In the genomic region with DNA sequence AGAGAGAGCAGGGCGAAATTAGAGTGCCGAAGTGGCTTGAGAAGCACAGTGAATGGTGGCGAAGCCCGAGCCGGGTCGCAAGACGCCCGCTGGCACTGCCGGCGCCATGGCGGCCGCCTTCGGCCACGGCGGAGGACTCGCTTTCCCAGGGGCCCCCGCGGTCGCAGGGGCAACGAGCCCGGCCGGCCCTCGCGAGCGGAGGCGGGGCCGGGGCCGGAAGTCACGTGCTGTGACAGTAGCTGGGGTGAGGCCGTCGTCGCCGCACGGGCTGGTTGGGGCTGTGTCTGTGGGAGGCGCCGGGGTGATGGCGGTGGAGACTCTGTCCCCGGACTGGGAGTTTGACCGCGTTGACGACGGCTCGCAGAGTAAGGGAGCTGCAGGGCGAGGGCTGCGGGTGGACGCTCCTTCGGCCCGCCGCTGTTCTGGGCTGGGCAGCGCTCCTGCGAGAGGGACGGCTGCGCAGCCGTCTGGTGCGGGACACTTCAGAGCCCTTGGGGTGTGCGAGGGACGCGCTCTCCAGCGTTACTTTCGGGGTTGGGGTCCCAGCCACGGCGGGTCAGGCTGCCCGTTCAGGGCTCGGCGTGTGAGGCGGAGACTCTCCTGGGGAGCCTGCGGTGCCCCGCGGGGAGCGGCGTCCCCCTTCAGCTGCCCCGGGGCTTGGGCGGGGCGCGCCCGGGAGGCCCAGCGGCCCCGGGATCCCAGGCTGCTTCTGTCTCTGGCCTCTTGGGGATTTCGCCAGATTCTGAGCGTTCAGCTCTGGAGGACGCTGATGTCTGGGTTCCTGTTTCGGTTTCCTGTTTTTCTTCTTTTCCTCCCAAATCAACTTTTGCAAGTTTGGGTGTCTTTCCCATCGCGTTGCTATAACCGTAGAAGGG, we compare ENCODE assay signal across 8 cellular contexts. TPM values are rescaled to one million over a fixed set of nuclear protein-coding genes. Genes with fewer than 3 reads are reported as not detected.
DNase-seq lines count a peak whose midpoint lies in the region; ATAC-seq and TF ChIP-seq lines count a peak whose summit lies in the region.

A gene with protein sequence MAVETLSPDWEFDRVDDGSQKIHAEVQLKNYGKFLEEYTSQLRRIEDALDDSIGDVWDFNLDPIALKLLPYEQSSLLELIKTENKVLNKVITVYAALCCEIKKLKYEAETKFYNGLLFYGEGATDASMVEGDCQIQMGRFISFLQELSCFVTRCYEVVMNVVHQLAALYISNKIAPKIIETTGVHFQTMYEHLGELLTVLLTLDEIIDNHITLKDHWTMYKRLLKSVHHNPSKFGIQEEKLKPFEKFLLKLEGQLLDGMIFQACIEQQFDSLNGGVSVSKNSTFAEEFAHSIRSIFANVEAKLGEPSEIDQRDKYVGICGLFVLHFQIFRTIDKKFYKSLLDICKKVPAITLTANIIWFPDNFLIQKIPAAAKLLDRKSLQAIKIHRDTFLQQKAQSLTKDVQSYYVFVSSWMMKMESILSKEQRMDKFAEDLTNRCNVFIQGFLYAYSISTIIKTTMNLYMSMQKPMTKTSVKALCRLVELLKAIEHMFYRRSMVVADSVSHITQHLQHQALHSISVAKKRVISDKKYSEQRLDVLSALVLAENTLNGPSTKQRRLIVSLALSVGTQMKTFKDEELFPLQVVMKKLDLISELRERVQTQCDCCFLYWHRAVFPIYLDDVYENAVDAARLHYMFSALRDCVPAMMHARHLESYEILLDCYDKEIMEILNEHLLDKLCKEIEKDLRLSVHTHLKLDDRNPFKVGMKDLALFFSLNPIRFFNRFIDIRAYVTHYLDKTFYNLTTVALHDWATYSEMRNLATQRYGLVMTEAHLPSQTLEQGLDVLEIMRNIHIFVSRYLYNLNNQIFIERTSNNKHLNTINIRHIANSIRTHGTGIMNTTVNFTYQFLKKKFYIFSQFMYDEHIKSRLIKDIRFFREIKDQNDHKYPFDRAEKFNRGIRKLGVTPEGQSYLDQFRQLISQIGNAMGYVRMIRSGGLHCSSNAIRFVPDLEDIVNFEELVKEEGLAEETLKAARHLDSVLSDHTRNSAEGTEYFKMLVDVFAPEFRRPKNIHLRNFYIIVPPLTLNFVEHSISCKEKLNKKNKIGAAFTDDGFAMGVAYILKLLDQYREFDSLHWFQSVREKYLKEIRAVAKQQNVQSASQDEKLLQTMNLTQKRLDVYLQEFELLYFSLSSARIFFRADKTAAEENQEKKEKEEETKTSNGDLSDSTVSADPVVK (plus strand): TSS at position 235 of the 875 bp plus-strand sequence. CDS start 70 bp downstream, at position 305.

- intact Hi-C loops in CD14-positive monocyte (cut with micrococcal nuclease) (loop anchor here (10.0 kb wide), 2 partner anchors 803 to 973 kb away; a partner anchor contains a TSS), left lung (cut with DNase I) (no loop called here)

- no peaks in the 10 kb centered on the region for H3K27me3 ChIP-seq in left lung

- DNase-seq in CD14-positive monocyte (ENCODE audit: low spot score) (peak; percentile 92), NCI-H748 treated with DMSO at 0.1 percent for 48 hours (lab: John Stamatoyannopoulos, UW) (peak; percentile 79), dedifferentiated amniotic fluid mesenchymal stem cell (ENCODE audit: extremely low spot score) (peak; percentile 90), left lung (peak; percentile 97 to 100)
- DNase-seq in activated CD4-positive, alpha-beta T cell treated with anti-CD3 and anti-CD28 coated beads, Interleukin-2, amount 50 U/mL, for 24 hours (ENCODE audit: low read depth in 1 of 2, low spot score in 1 of 2): peak; percentile 79 to 90
- DNase-seq in stimulated activated CD4-positive, alpha-beta T cell treated with anti-CD3 and anti-CD28 coated beads, Interleukin-2, amount 100 ng/mL, for 48 hours: peak; percentile 89 to 91

- H3K36me3 ChIP-seq in left lung: peaks cover 0 to 12% of the 10 kb centered on the region in 2 donors

- ATAC-seq in GM19395 (IDR thresholded peaks at IDR 0.05; ENCODE audit: unreplicated experiment) (peak; percentile 85), HG03558 (IDR thresholded peaks at IDR 0.05; ENCODE audit: extremely low read depth, unreplicated experiment) (peak; percentile 78), left lung (peak; percentile 98)

- peak within 1 kb of the TSS; percentile 93 to 99 for H3K4me3 Mint-ChIP-seq in CD14-positive monocyte

- H3K4me3 ChIP-seq in left lung: peak within 1 kb of the TSS; percentile 68 to 85

- H3K4me1 Mint-ChIP-seq in CD14-positive monocyte: peaks cover 38% of the 10 kb centered on the region

- no peak for TF ChIP-seq CTCF in CD14-positive monocyte (IDR thresholded peaks at IDR 0.05)
- TF ChIP-seq CTCF in left lung (IDR thresholded peaks at IDR 0.05): no peak

- peak within 1 kb of the TSS; percentile 98 to 99 for H3K27ac ChIP-seq in left lung

- H3K9me3 Mint-ChIP-seq in CD14-positive monocyte: peaks cover 0 to 4% (median 2%) of the 10 kb centered on the region in 7 donors

- H3K9me3 ChIP-seq in left lung: no peaks in the 10 kb centered on the region

- H3K27ac Mint-ChIP-seq in CD14-positive monocyte: peak within 1 kb of the TSS; percentile 95 to 98 (median 97)

- H3K36me3 Mint-ChIP-seq in CD14-positive monocyte: peaks cover 9 to 10% of the 10 kb centered on the region in 2 donors

- H3K4me1 ChIP-seq in left lung: peaks cover 19 to 45% of the 10 kb centered on the region in 2 donors

- peaks cover 1 to 6% (median 4%) of the 10 kb centered on the region in 3 donors for H3K27me3 Mint-ChIP-seq in CD14-positive monocyte (ENCODE audit: low read depth in 3 of 3)

RNA-seq across cellular contexts. Expression of the gene that starts here (rescaled TPM):
- 10 to 100 TPM; 69.0 to 95.3 TPM for polyA plus RNA-seq in CD14-positive monocyte
- 10 to 100 TPM; 52.1 to 75.4 TPM for total RNA-seq in left lung

Comparison
In these comparisons a context has a peak if more than half of its experiments do, and no peak if none do; other contexts are left out.
1. Peak in every context shown above with its lines: DNase-seq, ATAC-seq, H3K4me3 ChIP-seq and H3K27ac ChIP-seq.
2. intact Hi-C loops: an anchor here in CD14-positive monocyte (10.0 kb wide); none called in left lung.